ENCODE assay signal across 10 cellular contexts in the genomic region with DNA sequence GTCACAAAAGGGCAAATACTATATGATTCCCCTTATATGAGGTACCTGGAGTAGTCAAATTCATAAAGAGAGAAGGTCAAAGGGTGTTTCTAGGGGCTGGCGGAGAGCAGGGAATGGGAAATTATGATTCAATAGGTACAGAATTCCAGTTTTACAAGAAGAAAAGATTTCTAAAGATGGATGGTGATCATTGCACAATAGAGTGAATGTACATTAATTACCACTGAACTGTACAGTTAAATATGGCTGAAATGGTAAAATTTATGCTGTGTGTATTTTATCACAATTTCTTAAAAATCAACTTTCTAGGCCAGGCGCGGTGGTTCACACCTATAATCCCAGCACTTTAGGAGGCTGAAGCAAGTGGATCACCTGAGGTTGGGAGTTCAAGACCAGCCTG. TPM values are rescaled to one million over a fixed set of nuclear protein-coding genes. Genes with fewer than 3 reads are reported as not detected.
"Had no signal": no experiment of that assay in that cellular context is flagged by ENCODE, and none has a peak within 500 bp of the region (broad histone marks: within the 10 kb centered on the region; RNA-seq: fewer than 3 reads in every experiment).

No MANE protein-coding gene starts in this region.

- H3K4me1 ChIP-seq: HAP-1 had no signal

- H3K27ac ChIP-seq: GM23248, HL-60 had no signal

- H3K9me3 ChIP-seq: HAP-1 had no signal

- H2AFZ ChIP-seq: GM23248 had no signal

- H3K9ac ChIP-seq: GM23248 had no signal

- H3K4me3 ChIP-seq: GM23248, HAP-1 had no signal

- DNase-seq: GM23248, GOT3, H7, HFFc6, KG1 had no signal

- ATAC-seq: HCT116 had no signal

RNA-seq across cellular contexts. Expression of a gene that starts 59.4 kb away (rescaled TPM):
- total RNA-seq: GM23248, H7, HFFc6, HT1080 had no signal
- polyA plus RNA-seq: GM23248, IgD-negative memory B cell had no signal
